Comparison of ENCODE assay signal across 8 cellular contexts in genomic region chr16:87316923-87317765, GRCh38. TPM values are rescaled to one million over a fixed set of nuclear protein-coding genes. Genes with fewer than 3 reads are reported as not detected.
DNase-seq lines count a peak whose midpoint lies in the region; ATAC-seq and TF ChIP-seq lines count a peak whose summit lies in the region.

Gene C16orf95 (minus strand): TSS chr16:87317392. CDS start chr16:87317242, 150 bp downstream.

- H3K4me3 ChIP-seq in iPS DF 6.9 (ENCODE audit: low read length), result peak within 1 kb of the TSS; percentile 82
- peak within 1 kb of the TSS; percentile 83 to 100 (median 95) for H3K4me3 ChIP-seq in gastrocnemius medialis

- H3K27ac ChIP-seq in iPS DF 6.9 (ENCODE audit: low read length) (no peak within 1 kb of the TSS), gastrocnemius medialis (peak within 1 kb of the TSS; percentile 89 to 99 (median 93))

- WGBS in iPS DF 6.9 (ENCODE audit: insufficient coverage, insufficient read length), result no CpG with 5 or more reads among the region's 65 CpGs

- peak within 1 kb of the TSS; percentile 93 to 99 (median 97) for H3K4me3 Mint-ChIP-seq in brain

- in situ Hi-C loops in ACHN (cut with HindIII; ENCODE audit: low pct_ligation_motif_present, low pct_unique_long_range_greater_than_20kb, low sequenced_read_pairs) (no loop called here), gastrocnemius medialis (cut with MboI; ENCODE audit: low sequenced_read_pairs in 4 of 4) (loop anchor here (5.0 to 10.0 kb wide), 2 partner anchors 75 to 78 kb away; partner anchors contain the start of gene MAP1LC3B (in 4 of the 4))

- TF ChIP-seq CTCF in brain (conservative IDR thresholded peaks at IDR 0.05) (peak; percentile 47 to 68), gastrocnemius medialis (IDR thresholded peaks at IDR 0.05 in 4 of 5, conservative IDR thresholded peaks at IDR 0.05 in 1 of 5) (peak; percentile 60 to 79 (median 77))

- no peaks in the 10 kb centered on the region for H3K9me3 Mint-ChIP-seq in brain

- H3K9me3 ChIP-seq in iPS DF 6.9 (ENCODE audit: control insufficient read depth, insufficient read depth, low read length) (no peaks in the 10 kb centered on the region), gastrocnemius medialis (no peaks in the 10 kb centered on the region)

- H3K27me3 ChIP-seq in iPS DF 6.9 (ENCODE audit: control insufficient read depth, insufficient read depth, low read length) (no peaks in the 10 kb centered on the region), gastrocnemius medialis (no peaks in the 10 kb centered on the region)

- intact Hi-C loops in gastrocnemius medialis (cut with DNase I; ENCODE audit: low total_unique reads), result loop anchor here (1.0 to 10.0 kb wide), 4 partner anchors 35 to 228 kb away; no protein-coding TSS in a partner anchor

- ATAC-seq in GM18861 (IDR thresholded peaks at IDR 0.05; ENCODE audit: unreplicated experiment), result peak; percentile 89
- peak; percentile 81 for ATAC-seq in HG03095 (IDR thresholded peaks at IDR 0.05; ENCODE audit: unreplicated experiment)
- ATAC-seq in gastrocnemius medialis, result peak; percentile 95

- peaks cover 3% of the 10 kb centered on the region for H3K36me3 Mint-ChIP-seq in brain

- peaks cover 10% of the 10 kb centered on the region for H3K27me3 Mint-ChIP-seq in brain

- H3K4me1 ChIP-seq in iPS DF 6.9 (ENCODE audit: control insufficient read depth, insufficient read depth, low read length), result no peaks in the 10 kb centered on the region
- H3K4me1 ChIP-seq in gastrocnemius medialis, result peaks cover 14 to 15% of the 10 kb centered on the region in 2 donors

- H3K27ac Mint-ChIP-seq in brain, result peak within 1 kb of the TSS; percentile 97 to 99 (median 99)

- H3K4me1 Mint-ChIP-seq in brain, result peaks cover 11% of the 10 kb centered on the region

- no peaks in the 10 kb centered on the region for H3K36me3 ChIP-seq in iPS DF 6.9 (ENCODE audit: control insufficient read depth, insufficient read depth, low read length)
- H3K36me3 ChIP-seq in gastrocnemius medialis, result no peaks in the 10 kb centered on the region

- peak; percentile 97 for DNase-seq in ACHN
- peak; percentile 92 for DNase-seq in NCI-H2107 treated with DMSO at 0.1 percent for 48 hours (lab: John Stamatoyannopoulos, UW; ENCODE audit: unreplicated experiment)
- DNase-seq in UCSD-AML1 (lab: John Stamatoyannopoulos, UW; ENCODE audit: unreplicated experiment), result peak; percentile 93
- DNase-seq in iPS DF 6.9 (ENCODE audit: low read depth, low spot score), result peak; percentile 87
- peak; percentile 96 for DNase-seq in gastrocnemius medialis

- peak; percentile 93 to 95 for TF ChIP-seq POLR2A in gastrocnemius medialis (IDR thresholded peaks at IDR 0.05)

RNA-seq across cellular contexts. Expression of gene C16orf95, which starts in this region (rescaled TPM):
- 5.0 TPM for polyA plus RNA-seq in brain (ENCODE audit: insufficient read depth, low read depth, low replicate concordance)
- total RNA-seq in gastrocnemius medialis, result 1 to 10 TPM in 3 of 4 donors, under 1 TPM in 1; 0.22 to 3.8 (median 1.3) TPM
